29 cellular contexts compared by ENCODE assay signal in genomic region chr6:118882314-118882905, GRCh38. TPM values are rescaled to one million over a fixed set of nuclear protein-coding genes. Genes with fewer than 3 reads are reported as not detected.
DNase-seq lines count a peak whose midpoint lies in the region; ATAC-seq, FAIRE-seq and TF ChIP-seq lines count a peak whose summit lies in the region.
"Had no signal": no experiment of that assay in that cellular context is flagged by ENCODE, and none has a peak within 500 bp of the region (broad histone marks: within the 10 kb centered on the region; RNA-seq: fewer than 3 reads in every experiment).

No MANE protein-coding gene starts in this region.

- peak overlapping the region; percentile 65 for H3K9ac ChIP-seq in Karpas-422 (ENCODE audit: low read length)
- peak overlapping the region in 1 of 2 experiments; percentile 15; a peak in 1 of 4 replicates for H3K9ac ChIP-seq in K562 (ENCODE audit: insufficient read depth in 1 of 2, low read depth in 2 of 2, low read length in 2 of 2)

- CTCF ChIA-PET in MCF 10A (lab: Yijun Ruan, JAX) (interaction anchor here (0.6 to 4.0 kb wide), 4 partner anchors 10 to 167 kb away, joined by 3 to 24 read pairs (median 4); partner anchors contain the start of gene ASF1A), K562 (lab: Yijun Ruan, JAX; ENCODE audit: low intra/inter-chr PET ratio) (no interaction called here)

- TF ChIP-seq POLR2A in breast epithelium (IDR thresholded peaks at IDR 0.05) (no peak), K562 (conservative IDR thresholded peaks at IDR 0.05) (no peak)

- TF ChIP-seq RAD21 in K562 (CRISPR knock-in tag; conservative IDR thresholded peaks at IDR 0.05 in 1 of 2, IDR thresholded peaks at IDR 0.05 in 1 of 2), result no peak

- H3K36me3 Mint-ChIP-seq in MCF 10A (ENCODE audit: insufficient read depth, unreplicated experiment), result no peaks in the 10 kb centered on the region
- H3K36me3 Mint-ChIP-seq in stimulated activated memory B cell treated with anti-CD40 and anti-IgM and Interleukin-4, amounts not matched to agents 10 μg/mL and 1 μg/mL and 100 μg/mL, for 72 hours, result peaks cover 13% of the 10 kb centered on the region

- no peak for TF ChIP-seq CTCF in MCF 10A (IDR thresholded peaks at IDR 0.05; ENCODE audit: unreplicated experiment)
- no peak for TF ChIP-seq CTCF in breast epithelium (IDR thresholded peaks at IDR 0.05)
- no peak for TF ChIP-seq CTCF in K562 (IDR thresholded peaks at IDR 0.05 in 2 of 3, conservative IDR thresholded peaks at IDR 0.05 in 1 of 3; ENCODE audit: insufficient read depth in 2 of 3, low read depth in 1 of 3, low read length in 3 of 3)

- no peaks in the 10 kb centered on the region for H3K27me3 ChIP-seq in breast epithelium
- H3K27me3 ChIP-seq in Karpas-422 (ENCODE audit: low read length), result no peaks in the 10 kb centered on the region
- no peaks in the 10 kb centered on the region for H3K27me3 ChIP-seq in K562 (ENCODE audit: control insufficient read depth in 2 of 2, insufficient read depth in 2 of 2, low read length in 2 of 2)
- H3K27me3 ChIP-seq: hepatocyte, neutrophil, right lobe of liver, testis had no signal

- DNase-seq in MCF 10A (ENCODE audit: unreplicated experiment) (no peak), breast epithelium (ENCODE audit: low spot score in 2 of 2) (no peak), Karpas-422 (peak; percentile 56), K562 (ENCODE audit: extremely low read depth in 1 of 4, low spot score in 3 of 4) (no peak), NCI-H2107 (lab: John Stamatoyannopoulos, UW) (no peak), DMS79 (lab: John Stamatoyannopoulos, UW) (no peak)
- DNase-seq: ACHN; activated CD4-positive, alpha-beta T cell treated with anti-CD3 and anti-CD28 coated beads for 48 hours; caudate nucleus; immature natural killer cell; mesenchymal stem cell; NCI-H1105; NCI-H2081; NCI-H774; right lobe of liver; stimulated activated CD4-positive, alpha-beta T cell treated with anti-CD3 and anti-CD28 coated beads, Interleukin-4, amount 100 ng/mL, for 24 hours; stimulated activated naive CD4-positive, alpha-beta T cell treated with Interleukin-2 at 50 U/mL for 16 hours; T-helper 2 cell; testis had no signal

- peaks cover 24% of the 10 kb centered on the region for H3K4me1 Mint-ChIP-seq in MCF 10A (ENCODE audit: insufficient read depth, unreplicated experiment)
- peaks cover 83% of the 10 kb centered on the region for H3K4me1 Mint-ChIP-seq in stimulated activated memory B cell treated with anti-CD40 and anti-IgM and Interleukin-4, amounts not matched to agents 10 μg/mL and 1 μg/mL and 100 μg/mL, for 72 hours

- no peaks in the 10 kb centered on the region for H3K9me2 ChIP-seq in Karpas-422 (replicated peaks; ENCODE audit: insufficient read depth, low read length)

- no peaks in the 10 kb centered on the region for H4K20me1 ChIP-seq in Karpas-422 (ENCODE audit: insufficient read depth, low read depth, low read length)
- no peaks in the 10 kb centered on the region for H4K20me1 ChIP-seq in K562 (replicated peaks; ENCODE audit: control insufficient read depth, insufficient read depth, low read length)

- H3K4me1 ChIP-seq in breast epithelium (no peaks in the 10 kb centered on the region), Karpas-422 (ENCODE audit: low read length) (peaks cover 85% of the 10 kb centered on the region), K562 (replicated peaks in 1 of 2; ENCODE audit: control insufficient read depth in 2 of 2, insufficient read depth in 2 of 2, low read length in 2 of 2) (peaks cover 0 to 15% of the 10 kb centered on the region in 2 experiments; a peak in 1 of 5 replicates)
- H3K4me1 ChIP-seq: right lobe of liver, testis had no signal

- H3K36me3 ChIP-seq in breast epithelium, result no peaks in the 10 kb centered on the region
- no peaks in the 10 kb centered on the region for H3K36me3 ChIP-seq in Karpas-422 (ENCODE audit: insufficient read depth, low read length)
- H3K36me3 ChIP-seq in K562 (ENCODE audit: control insufficient read depth, insufficient read depth, low read length), result no peaks in the 10 kb centered on the region
- H3K36me3 ChIP-seq: neutrophil, right lobe of liver had no signal

- intact Hi-C loops in MCF 10A (cut with micrococcal nuclease) (no loop called here), breast epithelium (cut with DNase I; ENCODE audit: low total_unique reads) (no loop called here), K562 (cut with micrococcal nuclease) (no loop called here)

- no peaks in the 10 kb centered on the region for H3K9me1 ChIP-seq in K562 (ENCODE audit: control insufficient read depth, insufficient read depth, low read length)

- H3K4me2 ChIP-seq in Karpas-422 (ENCODE audit: low read depth, low read length, poor library complexity, severe bottlenecking) (peak overlapping the region; percentile 88), K562 (ENCODE audit: insufficient read depth, low read length) (peak overlapping the region; percentile 48)
- H3K4me2 ChIP-seq: hepatocyte had no signal

- no peaks in the 10 kb centered on the region for H3K9me3 Mint-ChIP-seq in MCF 10A (ENCODE audit: unreplicated experiment)
- H3K9me3 Mint-ChIP-seq in stimulated activated memory B cell treated with anti-CD40 and anti-IgM and Interleukin-4, amounts not matched to agents 10 μg/mL and 1 μg/mL and 100 μg/mL, for 72 hours, result no peaks in the 10 kb centered on the region
- H3K9me3 Mint-ChIP-seq: activated naive CD4-positive, alpha-beta T cell treated with anti-CD3 and anti-CD28 coated beads, Interleukin-2, amount 50 U/mL, for 72 hours; activated T-helper 1 cell treated with anti-CD3 and anti-CD28 coated beads, Interleukin-12 subunit alpha, Interleukin-12 subunit beta, Interleukin-2, Interleukin-4 antibody, amounts not matched to agents 30 ng/mL and 10 ng/mL and 1 ng/mL, durations not matched to agents 14 hours and 24 hours and 36 hours; dendritic cell treated with granulocyte-macrophage colony-stimulating factor and Interleukin-4, amounts not matched to agents 40 ng/mL and 50 ng/mL, for 4 days had no signal

- H3K4me3 Mint-ChIP-seq in MCF 10A (ENCODE audit: unreplicated experiment), result no peak overlapping the region
- H3K4me3 Mint-ChIP-seq in stimulated activated memory B cell treated with anti-CD40 and anti-IgM and Interleukin-4, amounts not matched to agents 10 μg/mL and 1 μg/mL and 100 μg/mL, for 72 hours, result no peak overlapping the region
- H3K4me3 Mint-ChIP-seq: activated T-helper 1 cell treated with anti-CD3 and anti-CD28 coated beads, Interleukin-12 subunit alpha, Interleukin-12 subunit beta, Interleukin-2, Interleukin-4 antibody, amounts not matched to agents 30 ng/mL and 10 ng/mL and 1 ng/mL, durations not matched to agents 14 hours and 24 hours and 36 hours; dendritic cell treated with granulocyte-macrophage colony-stimulating factor and Interleukin-4, amounts not matched to agents 40 ng/mL and 50 ng/mL, for 4 days; immature natural killer cell had no signal

- TF ChIP-seq EP300 in K562 (IDR thresholded peaks at IDR 0.05; ENCODE audit: low read length), result no peak

- H3K27ac ChIP-seq in breast epithelium (no peak overlapping the region), Karpas-422 (ENCODE audit: low read length) (peak overlapping the region; percentile 85), K562 (ENCODE audit: extremely low read depth, low read depth, low read length) (no peak overlapping the region)
- H3K27ac ChIP-seq: hepatocyte, neutrophil, right lobe of liver, SK-N-MC, testis had no signal

- 25% methylated on average over 4 of the region's 4 CpGs for WGBS in K562 (ENCODE audit: insufficient coverage, low coverage, missing lambda C conversion rate)

- POLR2A ChIA-PET in MCF 10A (lab: Yijun Ruan, JAX), result interaction anchor here (1.0 to 3.4 kb wide), 2 partner anchors 11 to 52 kb away, joined by 3 to 31 read pairs; partner anchors contain the start of genes ASF1A and MCM9
- POLR2A ChIA-PET in K562 (lab: Yijun Ruan, JAX), result interaction anchor here (1.0 to 3.0 kb wide), 4 partner anchors 8 to 17 kb away, joined by 3 to 24 read pairs (median 4); partner anchors contain the start of gene ASF1A

- peak; percentile 80 for ATAC-seq in K562
- no peak for ATAC-seq in stimulated activated memory B cell treated with anti-CD40 and anti-IgM and Interleukin-4, amounts not matched to agents 10 μg/mL and 1 μg/mL and 100 μg/mL, for 72 hours
- no peak for ATAC-seq in GM21619 (IDR thresholded peaks at IDR 0.05; ENCODE audit: unreplicated experiment)
- ATAC-seq: right lobe of liver had no signal

- H3K27me3 Mint-ChIP-seq in MCF 10A (ENCODE audit: insufficient read depth, unreplicated experiment), result no peaks in the 10 kb centered on the region
- H3K27me3 Mint-ChIP-seq in stimulated activated memory B cell treated with anti-CD40 and anti-IgM and Interleukin-4, amounts not matched to agents 10 μg/mL and 1 μg/mL and 100 μg/mL, for 72 hours, result no peaks in the 10 kb centered on the region
- H3K27me3 Mint-ChIP-seq: dendritic cell treated with granulocyte-macrophage colony-stimulating factor and Interleukin-4, amounts not matched to agents 40 ng/mL and 50 ng/mL, for 4 days had no signal

- in situ Hi-C loops in K562 (cut with MboI), result no loop called here

- BruUV-seq in MCF 10A (replicated peaks; lab: Mats Ljungman, UMichigan) (no TSS peak), K562 (replicated peaks; lab: Mats Ljungman, UMichigan) (no TSS peak)

- H2AFZ ChIP-seq in Karpas-422 (ENCODE audit: low read length) (no peak overlapping the region), K562 (ENCODE audit: low read depth, low read length) (peak overlapping the region; percentile 74)
- H2AFZ ChIP-seq: hepatocyte had no signal

- peak; percentile 52 for FAIRE-seq in K562 (lab: Jason Lieb, UNC)
- FAIRE-seq: astrocyte, frontal cortex had no signal

- no peaks in the 10 kb centered on the region for H3K9me3 ChIP-seq in breast epithelium
- H3K9me3 ChIP-seq in Karpas-422 (ENCODE audit: low read length), result no peaks in the 10 kb centered on the region
- no peaks in the 10 kb centered on the region for H3K9me3 ChIP-seq in K562 (replicated peaks; ENCODE audit: control insufficient read depth, insufficient read depth, low read depth, low read length)
- H3K9me3 ChIP-seq: neutrophil, right lobe of liver, testis had no signal

- H3K79me2 ChIP-seq in Karpas-422 (ENCODE audit: low read length) (peaks cover 98% of the 10 kb centered on the region), K562 (ENCODE audit: control insufficient read depth, insufficient read depth, low read length) (peaks cover 24% of the 10 kb centered on the region; the same call in 2 of the 3 replicates)

- no peak overlapping the region for H3K4me3 ChIP-seq in breast epithelium
- peak overlapping the region; percentile 59; the same call in 1 of the 2 replicates for H3K4me3 ChIP-seq in Karpas-422 (ENCODE audit: low read length)
- no peak overlapping the region for H3K4me3 ChIP-seq in K562
- H3K4me3 ChIP-seq: hepatocyte, right lobe of liver, SK-N-MC, testis had no signal

- H3K27ac Mint-ChIP-seq in MCF 10A (ENCODE audit: low read depth, unreplicated experiment), result peak overlapping the region; percentile 39
- peak overlapping the region; percentile 57 for H3K27ac Mint-ChIP-seq in stimulated activated memory B cell treated with anti-CD40 and anti-IgM and Interleukin-4, amounts not matched to agents 10 μg/mL and 1 μg/mL and 100 μg/mL, for 72 hours
- H3K27ac Mint-ChIP-seq: activated T-helper 1 cell treated with anti-CD3 and anti-CD28 coated beads, Interleukin-12 subunit alpha, Interleukin-12 subunit beta, Interleukin-2, Interleukin-4 antibody, amounts not matched to agents 30 ng/mL and 10 ng/mL and 1 ng/mL, durations not matched to agents 14 hours and 24 hours and 36 hours; dendritic cell treated with granulocyte-macrophage colony-stimulating factor and Interleukin-4, amounts not matched to agents 40 ng/mL and 50 ng/mL, for 4 days; immature natural killer cell had no signal

RNA-seq across cellular contexts. Expression of gene ASF1A, which starts 11.5 kb away (rescaled TPM):
- total RNA-seq in MCF 10A (2022), result 30.4 and 36.4 TPM in 2 replicates
- total RNA-seq in breast epithelium, result 10 to 100 TPM in 2 of 3 donors, 1 to 10 TPM in 1; 8.6 to 13.2 (median 10.5) TPM
- 79.9 and 90.8 TPM in 2 replicates for total RNA-seq in Karpas-422 (2014; rRNA removed; shearing (Covaris generic); ENCODE audit: low replicate concordance)
- total RNA-seq in K562 (2011; cell fraction: chromatin; rRNA removed; ENCODE audit: low replicate concordance), result 12.1 and 19.2 TPM in 2 replicates
- total RNA-seq in K562 (2011; cell fraction: nucleolus; rRNA removed), result 6.8 and 7.5 TPM in 2 replicates
- total RNA-seq in K562 (2011; cell fraction: nucleoplasm; rRNA removed), result 8.8 and 12.4 TPM in 2 replicates
- 31.8 and 34.6 TPM in 2 replicates for total RNA-seq in K562 (2014; rRNA removed)
- 45.3 and 49.5 TPM in 2 replicates for total RNA-seq in K562 (2014; rRNA removed; fragmentation: Illumina TruSeq; extraction: Trizol)
- total RNA-seq in K562 (2015; rRNA removed; fragmentation: Illumina TruSeq; extraction: Trizol), result 28.8 and 31.5 TPM in 2 replicates
- total RNA-seq in K562 (2021), result 42.4 and 49.4 TPM in 2 replicates
- polyA plus RNA-seq in K562 (2011; rRNA removed), result 26.8 and 37.0 TPM in 2 replicates
- polyA plus RNA-seq in K562 (2011; cell fraction: cytosol; rRNA removed), result 9.0 and 9.9 TPM in 2 replicates
- 7.4 and 10.5 TPM in 2 replicates for polyA plus RNA-seq in K562 (2011; cell fraction: nucleus; rRNA removed)
- polyA plus RNA-seq in K562 (2012), result 24.5 and 25.5 TPM in 2 replicates
- polyA plus RNA-seq in K562 (2014; fragmentation: Illumina TruSeq; extraction: Trizol), result 35.0 and 36.2 TPM in 2 replicates
- 10 to 100 TPM; 32.1 to 34.8 TPM for polyA plus RNA-seq in K562 (2014; fragmentation: Nextera tagmentation; extraction: Ambion mirVana)
- 33.2 and 34.5 TPM in 2 replicates for polyA plus RNA-seq in K562 (2014; rRNA removed)
- polyA minus RNA-seq in K562 (2011; rRNA and poly(A)+ RNA removed), result 23.1 and 25.9 TPM in 2 replicates
- 7.7 and 13.6 TPM in 2 replicates for polyA minus RNA-seq in K562 (2011; cell fraction: cytosol; rRNA and poly(A)+ RNA removed)
- polyA minus RNA-seq in K562 (2011; cell fraction: nucleus; rRNA and poly(A)+ RNA removed), result 13.7 and 21.2 TPM in 2 replicates

RNA-seq across cellular contexts. Expression of gene MCM9, which starts 52.5 kb away (rescaled TPM):
- 13.0 and 14.7 TPM in 2 replicates for total RNA-seq in MCF 10A (2022)
- 10 to 100 TPM; 17.9 to 40.5 (median 33.4) TPM for total RNA-seq in breast epithelium
- total RNA-seq in Karpas-422 (2014; rRNA removed; shearing (Covaris generic); ENCODE audit: low replicate concordance), result 17.8 and 17.9 TPM in 2 replicates
- 53.3 and 93.6 TPM in 2 replicates for total RNA-seq in K562 (2011; cell fraction: chromatin; rRNA removed; ENCODE audit: low replicate concordance)
- 21.1 and 21.2 TPM in 2 replicates for total RNA-seq in K562 (2011; cell fraction: nucleolus; rRNA removed)
- 36.7 and 42.6 TPM in 2 replicates for total RNA-seq in K562 (2011; cell fraction: nucleoplasm; rRNA removed)
- total RNA-seq in K562 (2014; rRNA removed), result 8.2 and 8.6 TPM in 2 replicates
- total RNA-seq in K562 (2014; rRNA removed; fragmentation: Illumina TruSeq; extraction: Trizol), result 16.7 and 18.2 TPM in 2 replicates
- total RNA-seq in K562 (2015; rRNA removed; fragmentation: Illumina TruSeq; extraction: Trizol), result 13.7 and 16.3 TPM in 2 replicates
- total RNA-seq in K562 (2021), result 13.1 and 16.7 TPM in 2 replicates
- polyA plus RNA-seq in K562 (2011; rRNA removed), result 9.9 and 13.1 TPM in 2 replicates
- polyA plus RNA-seq in K562 (2011; cell fraction: cytosol; rRNA removed), result 2.1 and 4.2 TPM in 2 replicates
- polyA plus RNA-seq in K562 (2011; cell fraction: nucleus; rRNA removed), result 20.1 and 22.3 TPM in 2 replicates
- polyA plus RNA-seq in K562 (2012), result 8.9 and 10.5 TPM in 2 replicates
- 10.3 and 11.6 TPM in 2 replicates for polyA plus RNA-seq in K562 (2014; fragmentation: Illumina TruSeq; extraction: Trizol)
- polyA plus RNA-seq in K562 (2014; fragmentation: Nextera tagmentation; extraction: Ambion mirVana), result 1 to 10 TPM; 4.8 to 5.8 TPM
- polyA plus RNA-seq in K562 (2014; rRNA removed), result 9.1 and 10.7 TPM in 2 replicates
- polyA minus RNA-seq in K562 (2011; rRNA and poly(A)+ RNA removed), result 29.3 and 32.8 TPM in 2 replicates
- 8.1 and 10.8 TPM in 2 replicates for polyA minus RNA-seq in K562 (2011; cell fraction: cytosol; rRNA and poly(A)+ RNA removed)
- polyA minus RNA-seq in K562 (2011; cell fraction: nucleus; rRNA and poly(A)+ RNA removed), result 27.1 and 35.7 TPM in 2 replicates
